15 cellular contexts compared by ENCODE assay signal in genomic region chr1:22792396-22793171, GRCh38.
"Had no signal": no experiment of that assay in that cellular context is flagged by ENCODE, and none has a peak within 500 bp of the region (broad histone marks: within the 10 kb centered on the region; RNA-seq: fewer than 3 reads in every experiment).

No MANE protein-coding gene starts in this region.

- H3K27ac ChIP-seq: brain microvascular endothelial cell, neutrophil had no signal

- H3K27ac Mint-ChIP-seq: activated CD4-positive, alpha-beta memory T cell treated with anti-CD3 and anti-CD28 coated beads for 36 hours; activated naive CD8-positive, alpha-beta T cell treated with anti-CD3 and anti-CD28 coated beads for 36 hours; dendritic cell treated with granulocyte-macrophage colony-stimulating factor and Interleukin-4, amounts not matched to agents 40 ng/mL and 50 ng/mL, for 4 days had no signal

- H3K36me3 Mint-ChIP-seq: activated CD4-positive, alpha-beta memory T cell treated with anti-CD3 and anti-CD28 coated beads for 36 hours; activated naive CD8-positive, alpha-beta T cell treated with anti-CD3 and anti-CD28 coated beads for 36 hours had no signal

- H3K4me3 Mint-ChIP-seq: activated CD4-positive, alpha-beta memory T cell treated with anti-CD3 and anti-CD28 coated beads for 36 hours; activated naive CD8-positive, alpha-beta T cell treated with anti-CD3 and anti-CD28 coated beads for 36 hours; dendritic cell treated with granulocyte-macrophage colony-stimulating factor and Interleukin-4, amounts not matched to agents 40 ng/mL and 50 ng/mL, for 4 days had no signal

- H3K27me3 ChIP-seq: brain microvascular endothelial cell, neutrophil had no signal

- H3K4me1 Mint-ChIP-seq: activated naive CD8-positive, alpha-beta T cell treated with anti-CD3 and anti-CD28 coated beads for 36 hours had no signal

- H3K27me3 Mint-ChIP-seq: activated naive CD8-positive, alpha-beta T cell treated with anti-CD3 and anti-CD28 coated beads for 36 hours had no signal

- H3K9me3 Mint-ChIP-seq: activated CD4-positive, alpha-beta memory T cell treated with anti-CD3 and anti-CD28 coated beads for 36 hours; activated naive CD8-positive, alpha-beta T cell treated with anti-CD3 and anti-CD28 coated beads for 36 hours; dendritic cell treated with granulocyte-macrophage colony-stimulating factor and Interleukin-4, amounts not matched to agents 40 ng/mL and 50 ng/mL, for 4 days had no signal

- H3K9me3 ChIP-seq: neutrophil had no signal

- H3K36me3 ChIP-seq: brain microvascular endothelial cell, neutrophil had no signal

- DNase-seq: activated CD4-positive, alpha-beta memory T cell treated with anti-CD3 and anti-CD28 coated beads for 36 hours; activated CD4-positive, CD25-positive, alpha-beta regulatory T cell treated with anti-CD3 and anti-CD28 coated beads, Interleukin-2, amount 50 U/mL, for 72 hours; activated gamma-delta T cell; activated naive CD8-positive, alpha-beta T cell treated with anti-CD3 and anti-CD28 coated beads for 36 hours; activated T-cell treated with anti-CD3 and anti-CD28 coated beads, Interleukin-2, amount 50 U/mL, for 48 hours; brain microvascular endothelial cell; cerebellar nuclear complex; erythroblast; hippocampal formation; left ventricle myocardium superior; posterior cingulate gyrus; stimulated activated CD4-positive, alpha-beta T cell treated with anti-CD3 and anti-CD28 coated beads, Interleukin-2, amount 100 ng/mL, for 48 hours; stimulated activated naive CD8-positive, alpha-beta T cell treated with anti-CD3 and anti-CD28 coated beads, Interleukin-15, Interleukin-2, amounts not matched to agents 100 U/mL and 50 U/mL, for 24 hours had no signal
